Comparison of ENCODE assay signal across 10 cellular contexts in genomic region chr11:12889243-12889642, GRCh38.
DNase-seq lines count a peak whose midpoint lies in the region; ATAC-seq, FAIRE-seq and TF ChIP-seq lines count a peak whose summit lies in the region.
"Had no signal": no experiment of that assay in that cellular context is flagged by ENCODE, and none has a peak within 500 bp of the region (broad histone marks: within the 10 kb centered on the region; RNA-seq: fewer than 3 reads in every experiment).

No MANE protein-coding gene starts in this region.

- no peak for TF ChIP-seq RAD21 in HepG2 (CRISPR knock-in tag; IDR thresholded peaks at IDR 0.05)

- TF ChIP-seq EP300 in HepG2 (IDR thresholded peaks at IDR 0.05; ENCODE audit: low read depth in 2 of 2, low read length in 2 of 2) (no peak), HepG2 (CRISPR knock-in tag; IDR thresholded peaks at IDR 0.05; ENCODE audit: borderline replicate concordance) (no peak), suprapubic skin (IDR thresholded peaks at IDR 0.05) (no peak)

- intact Hi-C loops in MCF 10A (cut with micrococcal nuclease) = loop anchor here (2.0 kb wide), 1 partner anchor 290 kb away; no protein-coding TSS in a partner anchor
- intact Hi-C loops in HepG2 (cut with micrococcal nuclease; ENCODE audit: unreplicated experiment) = loop anchor here (2.0 to 10.0 kb wide), 2 partner anchors 124 to 246 kb away; no protein-coding TSS in a partner anchor

- H3K27ac Mint-ChIP-seq in HFFc6 (peak overlapping the region; percentile 96), MCF 10A (ENCODE audit: low read depth, unreplicated experiment) (peak overlapping the region; percentile 84)
- H3K27ac Mint-ChIP-seq in CD8-positive, alpha-beta memory T cell = no peak overlapping the region

- H3K4me3 Mint-ChIP-seq in HFFc6 = peak overlapping the region; percentile 51
- no peak overlapping the region for H3K4me3 Mint-ChIP-seq in MCF 10A (ENCODE audit: unreplicated experiment)
- no peak overlapping the region for H3K4me3 Mint-ChIP-seq in CD8-positive, alpha-beta memory T cell
- H3K4me3 Mint-ChIP-seq: T-helper 17 cell had no signal

- H3K4me3 ChIP-seq in HepG2 (replicated peaks in 1 of 3; ENCODE audit: insufficient read depth in 1 of 3, low read depth in 2 of 3, low read length in 3 of 3) (no peak overlapping the region), suprapubic skin (no peak overlapping the region)
- H3K4me3 ChIP-seq in CD8-positive, alpha-beta memory T cell (ENCODE audit: low read length) = no peak overlapping the region
- H3K4me3 ChIP-seq: adrenal gland had no signal

- no TSS peak for BruUV-seq in MCF 10A (replicated peaks; lab: Mats Ljungman, UMichigan)
- no TSS peak for BruUV-seq in HepG2 (replicated peaks; lab: Mats Ljungman, UMichigan)

- POLR2A ChIA-PET in MCF 10A (lab: Yijun Ruan, JAX) (interaction anchor here (0.6 to 2.9 kb wide), 11 partner anchors 10 to 451 kb away, joined by 3 to 18 read pairs (median 3); no protein-coding TSS in a partner anchor), HepG2 (lab: Yijun Ruan, JAX) (interaction anchor here (1.0 to 1.7 kb wide), 4 partner anchors 43 to 290 kb away, joined by 3 to 6 read pairs (median 5); no protein-coding TSS in a partner anchor)
- POLR2A ChIA-PET in CD8-positive, alpha-beta memory T cell (lab: Charles Lee) = no interaction called here

- H2AFZ ChIP-seq in HepG2 (ENCODE audit: low read length) = no peak overlapping the region

- 87% methylated on average over 5 of the region's 5 CpGs for WGBS in HepG2 (ENCODE audit: low lambda C conversion rate)
- WGBS in suprapubic skin = 62% methylated on average over 4 of the region's 5 CpGs

- H3K27ac ChIP-seq in HepG2 (ENCODE audit: extremely low read length, insufficient read depth, low read length) (no peak overlapping the region), suprapubic skin (peak overlapping the region; percentile 59)
- H3K27ac ChIP-seq in CD8-positive, alpha-beta memory T cell (ENCODE audit: low read depth, low read length) = no peak overlapping the region

- ATAC-seq in HepG2 = no peak
- no peak for ATAC-seq in HG03520 (IDR thresholded peaks at IDR 0.05; ENCODE audit: unreplicated experiment)
- no peak for ATAC-seq in GM21447 (IDR thresholded peaks at IDR 0.05; ENCODE audit: unreplicated experiment)
- ATAC-seq in GM21723 (IDR thresholded peaks at IDR 0.05; ENCODE audit: unreplicated experiment) = no peak

- H3K36me3 Mint-ChIP-seq in HFFc6 (ENCODE audit: low read depth) (peaks cover 57% of the 10 kb centered on the region), MCF 10A (ENCODE audit: insufficient read depth, unreplicated experiment) (peaks cover 59% of the 10 kb centered on the region)
- H3K36me3 Mint-ChIP-seq in CD8-positive, alpha-beta memory T cell = peaks cover 0 to under 1% (median 0%) of the 10 kb centered on the region in 3 donors

- CTCF ChIA-PET in MCF 10A (lab: Yijun Ruan, JAX) (interaction anchor here (0.6 to 3.3 kb wide), 32 partner anchors 9 to 600 kb away, joined by 3 to 44 read pairs (median 5); no protein-coding TSS in a partner anchor), HepG2 (lab: Yijun Ruan, JAX; ENCODE audit: low intra/inter-chr PET ratio, low total read pairs) (interaction anchor here (1.4 to 2.3 kb wide), 2 partner anchors 289 to 558 kb away, joined by 14 to 20 read pairs; no protein-coding TSS in a partner anchor)
- CTCF ChIA-PET in CD8-positive, alpha-beta memory T cell (lab: Charles Lee) = interaction anchor here (0.7 to 8.1 kb wide), 12 partner anchors 9 to 608 kb away, joined by 3 to 66 read pairs (median 4); no protein-coding TSS in a partner anchor

- H3K9me3 Mint-ChIP-seq in HFFc6 (no peaks in the 10 kb centered on the region), MCF 10A (ENCODE audit: unreplicated experiment) (no peaks in the 10 kb centered on the region)
- H3K9me3 Mint-ChIP-seq in CD8-positive, alpha-beta memory T cell = no peaks in the 10 kb centered on the region

- in situ Hi-C loops in HepG2 (cut with HindIII; ENCODE audit: extremely low pct_ligation_motif_present, low pct_unique_long_range_greater_than_20kb) = loop anchor here (5.0 to 10.0 kb wide), 3 partner anchors 214 to 562 kb away; partner anchors contain the start of gene TEAD1

- H3K9ac ChIP-seq in HepG2 (ENCODE audit: insufficient read depth, low read depth, low read length) = no peak overlapping the region

- peaks cover 22% of the 10 kb centered on the region for H3K27me3 Mint-ChIP-seq in HFFc6 (ENCODE audit: insufficient read depth)
- H3K27me3 Mint-ChIP-seq in MCF 10A (ENCODE audit: insufficient read depth, unreplicated experiment) = no peaks in the 10 kb centered on the region
- H3K27me3 Mint-ChIP-seq in CD8-positive, alpha-beta memory T cell = peaks cover 3 to 17% of the 10 kb centered on the region in 2 donors

- H3K4me2 ChIP-seq in HepG2 (ENCODE audit: low read depth, low read length) = no peak overlapping the region

- H3K9me3 ChIP-seq in HepG2 (ENCODE audit: low read length) (no peaks in the 10 kb centered on the region), suprapubic skin (no peaks in the 10 kb centered on the region)
- H3K9me3 ChIP-seq in CD8-positive, alpha-beta memory T cell (ENCODE audit: low read length) = no peaks in the 10 kb centered on the region
- H3K9me3 ChIP-seq: adrenal gland had no signal

- TF ChIP-seq CTCF in HFFc6 (IDR thresholded peaks at IDR 0.05) (no peak), MCF 10A (IDR thresholded peaks at IDR 0.05; ENCODE audit: unreplicated experiment) (no peak), HepG2 (CRISPR knock-in tag; IDR thresholded peaks at IDR 0.05) (no peak), suprapubic skin (IDR thresholded peaks at IDR 0.05) (no peak)

- peaks cover 72% of the 10 kb centered on the region for H3K4me1 Mint-ChIP-seq in HFFc6 (ENCODE audit: low read depth)
- H3K4me1 Mint-ChIP-seq in MCF 10A (ENCODE audit: insufficient read depth, unreplicated experiment) = peaks cover 19% of the 10 kb centered on the region
- H3K4me1 Mint-ChIP-seq in CD8-positive, alpha-beta memory T cell = no peaks in the 10 kb centered on the region

- no peak for FAIRE-seq in HepG2 (lab: Jason Lieb, UNC)

- no peaks in the 10 kb centered on the region for H4K20me1 ChIP-seq in HepG2 (ENCODE audit: insufficient read depth, low read length)

- H3K27me3 ChIP-seq in HepG2 (ENCODE audit: control insufficient read depth in 1 of 2, insufficient read depth in 2 of 2, low read length in 2 of 2) (no peaks in the 10 kb centered on the region), suprapubic skin (no peaks in the 10 kb centered on the region)
- H3K27me3 ChIP-seq in CD8-positive, alpha-beta memory T cell (ENCODE audit: insufficient read depth, low read length, poor library complexity, severe bottlenecking) = no peaks in the 10 kb centered on the region
- H3K27me3 ChIP-seq: adrenal gland had no signal

- DNase-seq in HFFc6 = peak; percentile 76
- peak; percentile 49 for DNase-seq in MCF 10A (ENCODE audit: unreplicated experiment)
- no peak for DNase-seq in HepG2 (ENCODE audit: low spot score)
- DNase-seq in suprapubic skin (ENCODE audit: low spot score in 2 of 2) = no peak
- no peak for DNase-seq in CD8-positive, alpha-beta memory T cell

- no peaks in the 10 kb centered on the region for H3K79me2 ChIP-seq in HepG2 (ENCODE audit: insufficient read depth, low read length)

- H3K4me1 ChIP-seq in HepG2 (ENCODE audit: insufficient read depth, low read length) (no peaks in the 10 kb centered on the region), suprapubic skin (peaks cover 12% of the 10 kb centered on the region)
- H3K4me1 ChIP-seq in CD8-positive, alpha-beta memory T cell (ENCODE audit: insufficient read depth, low read length) = no peaks in the 10 kb centered on the region

- peaks cover 13 to 32% of the 10 kb centered on the region in 2 experiments; a peak in 4 of 5 replicates for H3K36me3 ChIP-seq in HepG2 (replicated peaks in 1 of 2; ENCODE audit: control insufficient read depth in 1 of 2, insufficient read depth in 2 of 2, low read length in 2 of 2)
- peaks cover 3% of the 10 kb centered on the region for H3K36me3 ChIP-seq in suprapubic skin
- H3K36me3 ChIP-seq in CD8-positive, alpha-beta memory T cell (ENCODE audit: insufficient read depth, low read length) = no peaks in the 10 kb centered on the region
- H3K36me3 ChIP-seq: adrenal gland had no signal

- TF ChIP-seq POLR2A in HepG2 (IDR thresholded peaks at IDR 0.05; ENCODE audit: insufficient read depth in 1 of 2, low read depth in 2 of 2, low read length in 2 of 2) = no peak
- no peak for TF ChIP-seq POLR2A in suprapubic skin (IDR thresholded peaks at IDR 0.05)

TF ChIP-seq in HepG2, 621 proteins besides CTCF, POLR2A, EP300 and RAD21:
- TF ChIP-seq ZNF34 (CRISPR knock-in tag; IDR thresholded peaks at IDR 0.05; ENCODE audit: borderline replicate concordance) (no peak), ZFP1 (CRISPR knock-in tag; IDR thresholded peaks at IDR 0.05) (no peak), KDM2A (CRISPR knock-in tag; IDR thresholded peaks at IDR 0.05; ENCODE audit: borderline replicate concordance, low read depth) (0 out of 2 replicates have a peak, but pooled peaks have one; percentile 0)

Comparison
In these comparisons a context has a peak if more than half of its experiments do, and no peak if none do; other contexts are left out.
1. DNase-seq: peak in HFFc6 (single experiment) and MCF 10A (single experiment); none in HepG2 (single experiment), suprapubic skin (0 of 2) and CD8-positive, alpha-beta memory T cell (0 of 5).
2. H3K27ac Mint-ChIP-seq: peak in HFFc6 (single experiment) and MCF 10A (single experiment); none in CD8-positive, alpha-beta memory T cell (0 of 8).